In the genomic region with DNA sequence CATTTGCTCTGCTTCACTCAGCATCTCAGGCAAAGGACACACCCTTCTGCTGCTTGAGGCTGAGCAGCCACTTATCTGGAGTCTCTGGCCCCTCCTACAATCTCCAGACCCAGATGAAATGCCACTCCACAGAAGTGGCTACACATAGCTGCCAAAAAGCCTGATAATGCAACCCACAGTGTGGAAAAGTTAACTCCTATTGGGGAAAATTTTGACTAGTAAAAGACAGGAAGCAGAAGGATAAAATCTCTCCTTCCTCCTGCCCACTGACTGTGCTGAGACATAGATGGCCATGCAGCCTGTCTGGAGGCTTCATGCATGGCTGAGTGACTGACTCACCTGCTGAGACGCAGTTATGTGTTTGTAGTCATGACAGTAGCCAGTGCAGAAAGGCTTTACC, we compare ENCODE assay signal across 9 cellular contexts.
DNase-seq lines count a peak whose midpoint lies in the region; TF ChIP-seq lines count a peak whose summit lies in the region.
"Had no signal": no experiment of that assay in that cellular context is flagged by ENCODE, and none has a peak within 500 bp of the region (broad histone marks: within the 10 kb centered on the region; RNA-seq: fewer than 3 reads in every experiment).

No MANE protein-coding gene starts in this region.

- POLR2A ChIA-PET in RWPE1 (lab: Yijun Ruan, JAX; ENCODE audit: low non-redundant PET) = no interaction called here

- no peak overlapping the region for H3K4me3 ChIP-seq in ACC112 (ENCODE audit: low read depth, low read length)
- H3K4me3 ChIP-seq in GM23248 = no peak overlapping the region
- H3K4me3 ChIP-seq in hepatocyte = no peak overlapping the region
- no peak overlapping the region for H3K4me3 ChIP-seq in transverse colon

- peaks cover 7% of the 10 kb centered on the region for H3K4me1 ChIP-seq in ACC112 (ENCODE audit: control insufficient read depth, insufficient read depth, low read length, unreplicated experiment)
- peaks cover 14% of the 10 kb centered on the region for H3K4me1 ChIP-seq in GM23248 (ENCODE audit: insufficient read depth)
- no peaks in the 10 kb centered on the region for H3K4me1 ChIP-seq in hepatocyte (ENCODE audit: insufficient read depth)
- peaks cover 0 to 6% (median 0%) of the 10 kb centered on the region in 4 donors for H3K4me1 ChIP-seq in transverse colon

- DNase-seq in GM23248 (peak; percentile 96), RWPE1 (ENCODE audit: low spot score) (peak; percentile 62), hepatocyte (ENCODE audit: low spot score) (peak; percentile 37), SKM-1 treated with dmso at 0.1 percent for 144 hours (lab: John Stamatoyannopoulos, UW; ENCODE audit: unreplicated experiment) (no peak), T-helper 9 cell (no peak), SW 1271 (lab: John Stamatoyannopoulos, UW) (no peak), transverse colon (no peak)
- DNase-seq: dermis blood vessel endothelial cell had no signal

- H3K36me3 ChIP-seq in ACC112 (ENCODE audit: insufficient read depth, low read length) (no peaks in the 10 kb centered on the region), GM23248 (ENCODE audit: low read depth) (no peaks in the 10 kb centered on the region), hepatocyte (replicated peaks; ENCODE audit: insufficient read depth, low read depth) (no peaks in the 10 kb centered on the region), transverse colon (no peaks in the 10 kb centered on the region)

- CTCF ChIA-PET in RWPE1 (lab: Yijun Ruan, JAX) = no interaction called here

- no peaks in the 10 kb centered on the region for H3K27me3 ChIP-seq in ACC112 (ENCODE audit: insufficient read depth, low read length)
- H3K27me3 ChIP-seq in GM23248 (replicated peaks; ENCODE audit: insufficient read depth) = no peaks in the 10 kb centered on the region
- no peaks in the 10 kb centered on the region for H3K27me3 ChIP-seq in hepatocyte
- H3K27me3 ChIP-seq in transverse colon = no peaks in the 10 kb centered on the region

- TF ChIP-seq EP300 in transverse colon (IDR thresholded peaks at IDR 0.05; ENCODE audit: low read depth) = no peak

- no peaks in the 10 kb centered on the region for H4K20me1 ChIP-seq in GM23248 (ENCODE audit: insufficient read depth)
- no peaks in the 10 kb centered on the region for H4K20me1 ChIP-seq in hepatocyte (ENCODE audit: insufficient read depth, poor library complexity, severe bottlenecking)

- H2AFZ ChIP-seq in ACC112 (ENCODE audit: low read length, unreplicated experiment) (peak overlapping the region; percentile 10), GM23248 (0 out of 2 replicates have a peak overlapping the region, but pooled peaks have one; percentile 36), hepatocyte (no peak overlapping the region)

- peak overlapping the region; percentile 72 for H3K9ac ChIP-seq in GM23248

- H3K9me2 ChIP-seq in GM23248 (ENCODE audit: insufficient read depth) = no peaks in the 10 kb centered on the region
- H3K9me2 ChIP-seq in hepatocyte (replicated peaks; ENCODE audit: insufficient read depth) = no peaks in the 10 kb centered on the region

- TF ChIP-seq CTCF in RWPE1 (conservative IDR thresholded peaks at IDR 0.05; ENCODE audit: low read depth) (no peak), hepatocyte (IDR thresholded peaks at IDR 0.05; ENCODE audit: poor library complexity) (no peak), transverse colon (IDR thresholded peaks at IDR 0.05) (no peak)

- in situ Hi-C loops in GM23248 (cut with MboI) = no loop called here
- in situ Hi-C loops in transverse colon (cut with MboI; ENCODE audit: low pct_ligation_motif_present in 1 of 4, low pct_unique_long_range_greater_than_20kb in 1 of 4, low sequenced_read_pairs in 3 of 4) = no loop called here

- H3K9me3 ChIP-seq in GM23248 (ENCODE audit: low read depth) = no peaks in the 10 kb centered on the region
- H3K9me3 ChIP-seq in hepatocyte (ENCODE audit: low read depth) = no peaks in the 10 kb centered on the region
- H3K9me3 ChIP-seq in transverse colon = no peaks in the 10 kb centered on the region

- H3K27ac ChIP-seq in ACC112 (ENCODE audit: low read depth, low read length) (no peak overlapping the region), GM23248 (peak overlapping the region; percentile 89), RWPE1 (no peak overlapping the region), hepatocyte (no peak overlapping the region), transverse colon (no peak overlapping the region)

- H3F3A ChIP-seq in GM23248 (ENCODE audit: insufficient read depth) = peaks cover 12% of the 10 kb centered on the region

- H3K4me2 ChIP-seq in GM23248 (ENCODE audit: unreplicated experiment) (peak overlapping the region; percentile 23), hepatocyte (no peak overlapping the region)

- WGBS in GM23248 (ENCODE audit: low coverage in 1 of 2, low lambda C conversion rate in 2 of 2, missing lambda C conversion rate in 2 of 2), 2 experiments = 0% methylated on average over 1 of the region's 1 CpG
- WGBS in hepatocyte (ENCODE audit: low lambda C conversion rate, missing lambda C conversion rate) = 29% methylated on average over 1 of the region's 1 CpG
- 20 to 50% methylated on average over 1 of the region's 1 CpG for WGBS in transverse colon (ENCODE audit: low coverage in 1 of 2), 2 donors

- TF ChIP-seq POLR2A in transverse colon (IDR thresholded peaks at IDR 0.05) = no peak

- H3K79me2 ChIP-seq in ACC112 (ENCODE audit: control insufficient read depth, insufficient read depth, low read length, unreplicated experiment) (no peaks in the 10 kb centered on the region), GM23248 (ENCODE audit: insufficient read depth) (no peaks in the 10 kb centered on the region), hepatocyte (no peaks in the 10 kb centered on the region)

- intact Hi-C loops in transverse colon (cut with DNase I; ENCODE audit: low total_unique reads) = no loop called here

Comparison
In these comparisons a context has a peak if more than half of its experiments do, and no peak if none do; other contexts are left out.
1. DNase-seq: peak in GM23248 (single experiment), RWPE1 (single experiment) and hepatocyte (single experiment); none in SKM-1 treated with dmso at 0.1 percent for 144 hours (single experiment), T-helper 9 cell (single experiment), SW 1271 (0 of 2) and transverse colon (single experiment).